ENCODE assay signal across 9 cellular contexts in genomic region chr1:50424045-50424939, GRCh38. TPM values are rescaled to one million over a fixed set of nuclear protein-coding genes. Genes with fewer than 3 reads are reported as not detected.
DNase-seq lines count a peak whose midpoint lies in the region; ATAC-seq and TF ChIP-seq lines count a peak whose summit lies in the region.
"Had no signal": no experiment of that assay in that cellular context is flagged by ENCODE, and none has a peak within 500 bp of the region (broad histone marks: within the 10 kb centered on the region; RNA-seq: fewer than 3 reads in every experiment).

No MANE protein-coding gene starts in this region.

- no peaks in the 10 kb centered on the region for H3K4me1 ChIP-seq in CD8-positive, alpha-beta memory T cell (ENCODE audit: insufficient read depth, low read length)
- H3K4me1 ChIP-seq in HEK293 (ENCODE audit: control insufficient read depth, insufficient read depth, low read length), result no peaks in the 10 kb centered on the region
- peaks cover 8% of the 10 kb centered on the region for H3K4me1 ChIP-seq in adipocyte (ENCODE audit: control insufficient read depth, insufficient read depth, low read length)

- H3K27ac ChIP-seq in CD8-positive, alpha-beta memory T cell (ENCODE audit: low read depth, low read length), result no peak overlapping the region
- no peak overlapping the region for H3K27ac ChIP-seq in HEK293 (ENCODE audit: extremely low read depth, low read depth, low read length)

- H3K36me3 Mint-ChIP-seq in CD8-positive, alpha-beta memory T cell, result peaks cover 0 to 2% (median 0%) of the 10 kb centered on the region in 3 donors
- peaks cover 6% of the 10 kb centered on the region for H3K36me3 Mint-ChIP-seq in neural crest cell (ENCODE audit: low read depth)

- H3K27me3 ChIP-seq in CD8-positive, alpha-beta memory T cell (ENCODE audit: insufficient read depth, low read length, poor library complexity, severe bottlenecking), result peaks cover 62% of the 10 kb centered on the region
- peaks cover 95% of the 10 kb centered on the region for H3K27me3 ChIP-seq in adipocyte (replicated peaks; ENCODE audit: control insufficient read depth, insufficient read depth, low read length)

- TF ChIP-seq CTCF in HEK293 (tag by site-specific recombination; IDR thresholded peaks at IDR 0.05) (no peak), neural crest cell (conservative IDR thresholded peaks at IDR 0.05) (no peak)

- H3K4me1 Mint-ChIP-seq in CD8-positive, alpha-beta memory T cell, result peaks cover 54 to 74% (median 58%) of the 10 kb centered on the region in 3 donors
- H3K4me1 Mint-ChIP-seq in neural crest cell, result peaks cover 37% of the 10 kb centered on the region

- peak overlapping the region; percentile 54 for H3K4me3 ChIP-seq in CD8-positive, alpha-beta memory T cell (ENCODE audit: low read length)
- peak overlapping the region; percentile 53 for H3K4me3 ChIP-seq in HEK293 (ENCODE audit: low read depth, low read length)
- peak overlapping the region; percentile 65 for H3K4me3 ChIP-seq in adipocyte (ENCODE audit: low read length)

- no peaks in the 10 kb centered on the region for H3K9me3 ChIP-seq in CD8-positive, alpha-beta memory T cell (ENCODE audit: low read length)
- H3K9me3 ChIP-seq in HEK293 (ENCODE audit: control insufficient read depth, insufficient read depth, low read depth, low read length), result no peaks in the 10 kb centered on the region
- H3K9me3 ChIP-seq in adipocyte (ENCODE audit: control insufficient read depth, low read length), result no peaks in the 10 kb centered on the region

- no peak for DNase-seq in CD8-positive, alpha-beta memory T cell
- DNase-seq in adipocyte (ENCODE audit: low read depth), result no peak
- no peak for DNase-seq in neural crest cell (ENCODE audit: low read depth, low spot score)
- DNase-seq in activated CD4-positive, CD25-positive, alpha-beta regulatory T cell treated with anti-CD3 and anti-CD28 coated beads, Interleukin-2, amount 50 U/mL, for 72 hours, result no peak
- DNase-seq in SK-N-DZ (ENCODE audit: low spot score), result no peak
- DNase-seq in NCI-H510A (lab: John Stamatoyannopoulos, UW), result no peak

- H3K36me3 ChIP-seq in CD8-positive, alpha-beta memory T cell (ENCODE audit: insufficient read depth, low read length), result no peaks in the 10 kb centered on the region
- H3K36me3 ChIP-seq in HEK293 (ENCODE audit: control insufficient read depth in 2 of 2, insufficient read depth in 1 of 2, low read length in 2 of 2) (peaks cover 0 to 25% of the 10 kb centered on the region in 2 experiments; a peak in 1 of 3 replicates), adipocyte (ENCODE audit: control insufficient read depth, insufficient read depth, low read length, severe bottlenecking) (no peaks in the 10 kb centered on the region)

- CTCF ChIA-PET in CD8-positive, alpha-beta memory T cell (lab: Charles Lee), result no interaction called here
- CTCF ChIA-PET in HEK293 (lab: Yijun Ruan, JAX), result interaction anchor here (0.6 to 1.0 kb wide), 3 partner anchors 30 to 57 kb away, joined by 3 to 4 read pairs (median 3); no protein-coding TSS in a partner anchor

- H3K4me3 Mint-ChIP-seq in CD8-positive, alpha-beta memory T cell, result peak overlapping the region; percentile 87 to 98 (median 91)
- peak overlapping the region; percentile 67 for H3K4me3 Mint-ChIP-seq in neural crest cell

- peak overlapping the region in 4 of 8 donors; percentile 20 to 57 (median 34) for H3K27ac Mint-ChIP-seq in CD8-positive, alpha-beta memory T cell
- no peak overlapping the region for H3K27ac Mint-ChIP-seq in neural crest cell (ENCODE audit: unreplicated experiment)

- ATAC-seq in HG02798 (IDR thresholded peaks at IDR 0.05; ENCODE audit: poor library complexity, unreplicated experiment), result no peak

- H3K9ac ChIP-seq in adipocyte (ENCODE audit: low read length), result no peak overlapping the region

- POLR2A ChIA-PET in CD8-positive, alpha-beta memory T cell (lab: Charles Lee), result no interaction called here
- POLR2A ChIA-PET in HEK293 (lab: Yijun Ruan, JAX), result interaction anchor here (0.6 kb wide), 1 partner anchor 926 kb away, joined by 3 read pairs; no protein-coding TSS in a partner anchor

- H3K27me3 Mint-ChIP-seq in CD8-positive, alpha-beta memory T cell, result peaks cover 78 to 84% of the 10 kb centered on the region in 2 donors
- peaks cover 99% of the 10 kb centered on the region for H3K27me3 Mint-ChIP-seq in neural crest cell (ENCODE audit: low read depth)

- peaks cover 0 to 2% (median 0%) of the 10 kb centered on the region in 5 donors for H3K9me3 Mint-ChIP-seq in CD8-positive, alpha-beta memory T cell
- H3K9me3 Mint-ChIP-seq in neural crest cell, result no peaks in the 10 kb centered on the region

TF ChIP-seq in HEK293, 187 proteins besides CTCF, POLR2A, EP300 and RAD21:
- TF ChIP-seq ZBTB17 (tag by site-specific recombination; IDR thresholded peaks at IDR 0.05), result 0 out of 2 replicates have a peak, but pooled peaks have one; percentile 29
- TF ChIP-seq ZBTB8A (tag by site-specific recombination; IDR thresholded peaks at IDR 0.05), result peak; percentile 52
- peak; percentile 4; the same call in 1 of the 2 replicates for TF ChIP-seq ZBTB44 (tag by site-specific recombination; IDR thresholded peaks at IDR 0.05)
- peak; percentile 82 for TF ChIP-seq PRDM1 (tag by site-specific recombination; IDR thresholded peaks at IDR 0.05)
- TF ChIP-seq ZNF704 (tag by site-specific recombination; IDR thresholded peaks at IDR 0.05), result no peak
- TF ChIP-seq ZNF148 (tag by site-specific recombination; IDR thresholded peaks at IDR 0.05; ENCODE audit: borderline replicate concordance), result no peak
- 0 out of 2 replicates have a peak, but pooled peaks have one; percentile 13 for TF ChIP-seq ZBTB48 (tag by site-specific recombination; IDR thresholded peaks at IDR 0.05)
- 0 out of 2 replicates have a peak, but pooled peaks have one; percentile 19 for TF ChIP-seq ZNF777 (tag by site-specific recombination; IDR thresholded peaks at IDR 0.05; ENCODE audit: borderline replicate concordance)
- peak; percentile 74 for TF ChIP-seq ZNF335 (tag by site-specific recombination; conservative IDR thresholded peaks at IDR 0.05)
- no peak for TF ChIP-seq ZNF404 (tag by site-specific recombination; IDR thresholded peaks at IDR 0.05)

RNA-seq across cellular contexts. Expression of gene DMRTA2, which starts 1.0 kb away (rescaled TPM):
- total RNA-seq in CD8-positive, alpha-beta memory T cell, result not detected
- polyA plus RNA-seq in CD8-positive, alpha-beta memory T cell, result not detected
- 0.18 TPM in 1 of 2 replicates, not detected in the other for total RNA-seq in neural crest cell
- 0.17 and 1.3 TPM in 2 replicates for polyA plus RNA-seq in SK-N-DZ (2014; cell fraction: cytosol; rRNA removed)
- polyA plus RNA-seq in SK-N-DZ (2014; cell fraction: nucleus; rRNA removed), result 1.4 and 1.9 TPM in 2 replicates
- total RNA-seq: subcutaneous adipose tissue had no signal
